8 cellular contexts compared by ENCODE assay signal in the genomic region with DNA sequence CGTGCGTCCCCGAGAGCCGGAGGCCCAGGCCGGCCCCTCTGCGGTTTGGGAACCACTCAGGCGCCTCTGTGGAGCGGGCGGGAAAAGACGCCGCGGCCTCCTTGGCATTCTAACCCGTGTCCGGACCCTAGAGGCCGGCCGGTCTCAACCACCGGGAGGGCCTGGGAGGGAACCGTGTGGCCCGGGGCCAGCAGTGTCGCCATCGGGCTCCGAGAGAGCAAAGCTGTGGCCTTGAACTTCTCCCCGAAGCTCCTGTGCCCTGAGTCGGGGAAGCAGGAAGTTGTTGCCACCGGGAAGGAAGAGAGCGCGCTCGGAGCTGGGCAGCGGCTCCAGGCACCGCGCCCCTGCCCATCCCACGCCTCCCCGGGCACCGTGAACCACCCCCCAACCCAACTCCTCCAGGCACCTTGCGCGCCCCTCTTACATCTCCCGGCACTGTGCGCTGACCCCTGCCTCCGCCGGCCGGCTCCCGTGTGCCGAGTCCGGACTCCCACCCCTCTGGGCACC.
DNase-seq lines count a peak whose midpoint lies in the region; ATAC-seq and TF ChIP-seq lines count a peak whose summit lies in the region.

No MANE protein-coding gene starts in this region.

- H3K9me3 ChIP-seq in Panc1 (ENCODE audit: control insufficient read depth, insufficient read depth, low read depth, low read length): no peaks in the 10 kb centered on the region

- H3K4me1 ChIP-seq in Panc1 (ENCODE audit: control insufficient read depth, insufficient read depth, low read length): peaks cover 10% of the 10 kb centered on the region

- H3K27me3 ChIP-seq in Panc1 (ENCODE audit: control insufficient read depth, insufficient read depth, low read length): no peaks in the 10 kb centered on the region

- peak overlapping the region; percentile 52 to 60 for H3K4me3 ChIP-seq in Panc1 (ENCODE audit: low read depth in 2 of 2, low read length in 2 of 2)

- H3K9me3 Mint-ChIP-seq in chondrocyte (ENCODE audit: low read depth): no peaks in the 10 kb centered on the region

- CTCF ChIA-PET in Panc1 (lab: Charles Lee): no interaction called here

- TF ChIP-seq CTCF in Panc1 (IDR thresholded peaks at IDR 0.05) (no peak), chondrocyte (IDR thresholded peaks at IDR 0.05) (peak; percentile 12)

- peak; percentile 17 for ATAC-seq in Panc1

- peak; percentile 33 for DNase-seq in NCI-H345 (lab: John Stamatoyannopoulos, UW)
- DNase-seq in NCI-H345 treated with DMSO at 0.1 percent for 48 hours (lab: John Stamatoyannopoulos, UW; ENCODE audit: unreplicated experiment): no peak
- no peak for DNase-seq in Panc1 (ENCODE audit: low read depth, low spot score)
- peak; percentile 89 for DNase-seq in chondrocyte (ENCODE audit: low spot score)
- peak; percentile 54 to 59 for DNase-seq in lung microvascular endothelial cell (ENCODE audit: low read depth in 2 of 2)
- no peak for DNase-seq in cerebellum (ENCODE audit: low spot score)
- no peak for DNase-seq in pons (ENCODE audit: low spot score)

- H3K36me3 Mint-ChIP-seq in chondrocyte (ENCODE audit: low read depth): peaks cover 6% of the 10 kb centered on the region

- H3K27ac ChIP-seq in Panc1 (ENCODE audit: low read length): peak overlapping the region; percentile 100
- peak overlapping the region; percentile 98 for H3K27ac ChIP-seq in temporal lobe (ENCODE audit: low read depth, low read length)

- no TSS peak for BruUV-seq in Panc1 (replicated peaks; lab: Mats Ljungman, UMichigan)

- intact Hi-C loops in Panc1 (cut with micrococcal nuclease; ENCODE audit: unreplicated experiment): no loop called here

- no peaks in the 10 kb centered on the region for H3K27me3 Mint-ChIP-seq in chondrocyte (ENCODE audit: low read depth)

- POLR2A ChIA-PET in Panc1 (lab: Charles Lee): interaction anchor here (0.6 to 1.8 kb wide), 5 partner anchors 15 to 75 kb away, joined by 3 to 5 read pairs (median 3); no protein-coding TSS in a partner anchor

- in situ Hi-C loops in Panc1 (cut with HindIII; ENCODE audit: low pct_unique_long_range_greater_than_20kb, low sequenced_read_pairs): no loop called here

- peak overlapping the region; percentile 76 for H3K4me3 Mint-ChIP-seq in chondrocyte (ENCODE audit: unreplicated experiment)

- H3K27ac Mint-ChIP-seq in chondrocyte (ENCODE audit: unreplicated experiment): peak overlapping the region; percentile 95

- H3K4me1 Mint-ChIP-seq in chondrocyte (ENCODE audit: low read depth): peaks cover 39% of the 10 kb centered on the region

- peaks cover 9% of the 10 kb centered on the region; the same call in 1 of the 2 replicates for H3K36me3 ChIP-seq in Panc1 (ENCODE audit: control insufficient read depth, insufficient read depth, low read length)

Comparison
In these comparisons a context has a peak if more than half of its experiments do, and no peak if none do; other contexts are left out.
1. DNase-seq: peak in NCI-H345 (single experiment), chondrocyte (single experiment) and lung microvascular endothelial cell (2 of 2); none in NCI-H345 treated with DMSO at 0.1 percent for 48 hours (single experiment), Panc1 (single experiment), cerebellum (single experiment) and pons (single experiment).